8 cellular contexts compared by ENCODE assay signal in the genomic region with DNA sequence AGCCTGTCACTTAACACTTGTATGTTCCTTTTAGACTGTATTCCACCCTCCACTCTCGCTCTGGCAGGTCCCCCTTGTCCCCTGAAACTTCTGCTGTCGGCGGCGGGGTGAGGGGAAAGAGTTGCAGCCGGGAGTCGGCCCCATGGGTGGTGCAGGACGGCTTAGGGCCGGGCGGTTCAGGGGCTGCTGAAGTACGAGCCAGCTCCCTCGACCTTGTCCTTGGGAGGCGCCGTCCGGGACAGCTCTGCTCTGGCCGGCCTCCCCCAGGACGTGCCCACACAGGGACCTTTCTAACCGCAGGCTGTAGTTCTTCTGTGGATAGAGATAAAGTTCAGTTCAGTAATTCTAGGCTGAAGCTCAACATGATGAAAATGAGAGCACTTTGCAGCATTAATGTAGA.
DNase-seq lines count a peak whose midpoint lies in the region; ATAC-seq, FAIRE-seq and TF ChIP-seq lines count a peak whose summit lies in the region.
"Not testable (repeated sequence)": the region's sequence is repeated elsewhere in the genome, so short reads cannot be mapped to it uniquely, and the experiment has no call there.

No MANE protein-coding gene starts in this region.

- peak; percentile 31 for FAIRE-seq in endothelial cell of umbilical vein (lab: Jason Lieb, UNC)

- not testable (repeated sequence) for H3K9me3 ChIP-seq in endothelial cell of umbilical vein (replicated peaks; ENCODE audit: control insufficient read depth, insufficient read depth, low read length); right cardiac atrium (ENCODE audit: control insufficient read depth, low read length); upper lobe of left lung; aorta (ENCODE audit: control insufficient read depth, low read length)

- not testable (repeated sequence) for H3K9me3 Mint-ChIP-seq in GM23338, WTC11

- H3K27ac Mint-ChIP-seq in GM23338, WTC11: not testable (repeated sequence)

- not testable (repeated sequence) for H3F3A ChIP-seq in GM23338 (replicated peaks; ENCODE audit: low read depth)

- H2AFZ ChIP-seq in GM23338; endothelial cell of umbilical vein (ENCODE audit: low read depth, low read length): not testable (repeated sequence)

- H3K4me3 ChIP-seq in GM23338; endothelial cell of umbilical vein (replicated peaks in 1 of 3; ENCODE audit: insufficient read depth in 1 of 3, low read depth in 1 of 3, low read length in 3 of 3); right cardiac atrium (ENCODE audit: low read length); upper lobe of left lung; aorta (ENCODE audit: low read length in 2 of 2): not testable (repeated sequence)

- H3K9me1 ChIP-seq in endothelial cell of umbilical vein (replicated peaks; ENCODE audit: control insufficient read depth, extremely low read depth, insufficient read depth, low read length) = not testable (repeated sequence)

- not testable (repeated sequence) for TF ChIP-seq EP300 in upper lobe of left lung (IDR thresholded peaks at IDR 0.05)

- not testable (repeated sequence) for H3K4me3 Mint-ChIP-seq in GM23338, WTC11

- H3K36me3 Mint-ChIP-seq in GM23338 (ENCODE audit: low read depth) = peaks cover 11% of the 10 kb centered on the region; the same call in 2 of the 3 replicates
- not testable (repeated sequence) for H3K36me3 Mint-ChIP-seq in WTC11

- ATAC-seq in GM23338 = peak; percentile 79
- peak; percentile 61 for ATAC-seq in WTC11
- peak; percentile 24 to 61 for ATAC-seq in left cardiac atrium
- ATAC-seq in right cardiac atrium = peak; percentile 58 to 59
- peak; percentile 61 for ATAC-seq in sciatic nerve
- ATAC-seq in upper lobe of left lung (ENCODE audit: low FRiP score in 2 of 2) = peak; percentile 28 to 67
- peak; percentile 36 for ATAC-seq in aorta (ENCODE audit: low FRiP score)

- H3K4me2 ChIP-seq in GM23338; endothelial cell of umbilical vein (ENCODE audit: insufficient read depth, low read length): not testable (repeated sequence)

- TF ChIP-seq POLR2A in endothelial cell of umbilical vein (IDR thresholded peaks at IDR 0.05; ENCODE audit: low read depth, low read length); upper lobe of left lung (IDR thresholded peaks at IDR 0.05): not testable (repeated sequence)

- not testable (repeated sequence) for H3K9me2 ChIP-seq in GM23338 (ENCODE audit: insufficient read depth)

- not testable (repeated sequence) for H3K27me3 ChIP-seq in GM23338 (ENCODE audit: insufficient read depth); endothelial cell of umbilical vein (ENCODE audit: control insufficient read depth in 2 of 2, insufficient read depth in 2 of 2, low read length in 2 of 2); right cardiac atrium (ENCODE audit: control insufficient read depth, insufficient read depth); upper lobe of left lung; aorta (ENCODE audit: control insufficient read depth in 1 of 2, insufficient read depth in 2 of 2, low read length in 1 of 2)

- not testable (repeated sequence) for DNase-seq in GM23338 (ENCODE audit: low spot score); WTC11 (ENCODE audit: low spot score); endothelial cell of umbilical vein (ENCODE audit: low read depth, low spot score); left cardiac atrium; right cardiac atrium; sciatic nerve (ENCODE audit: low spot score); upper lobe of left lung; aorta

- dilution Hi-C loops in endothelial cell of umbilical vein (cut with MboI; ENCODE audit: extremely low pct_ligation_motif_present, low sequenced_read_pairs) = not testable (repeated sequence)

- H3K9ac ChIP-seq in endothelial cell of umbilical vein (replicated peaks; ENCODE audit: extremely low read depth, insufficient read depth, low read length) = not testable (repeated sequence)

- not testable (repeated sequence) for H4K20me1 ChIP-seq in GM23338 (replicated peaks; ENCODE audit: insufficient read depth); endothelial cell of umbilical vein (replicated peaks; ENCODE audit: control insufficient read depth, extremely low read depth, insufficient read depth, low read length)

- CTCF ChIA-PET in WTC11 (lab: Charles Lee); endothelial cell of umbilical vein (lab: Charles Lee): not testable (repeated sequence)

- POLR2A ChIA-PET in WTC11 (lab: Charles Lee); endothelial cell of umbilical vein (lab: Charles Lee): not testable (repeated sequence)

- H3K4me1 Mint-ChIP-seq in GM23338, WTC11: not testable (repeated sequence)

- WGBS in right cardiac atrium = no CpG with 5 or more reads among the region's 17 CpGs
- no CpG with 5 or more reads among the region's 17 CpGs for WGBS in upper lobe of left lung, 2 donors
- WGBS in aorta, 2 donors = no CpG with 5 or more reads among the region's 17 CpGs

- BruUV-seq in endothelial cell of umbilical vein (replicated peaks; lab: Mats Ljungman, UMichigan) = not testable (repeated sequence)

- H3K4me1 ChIP-seq in GM23338 (ENCODE audit: insufficient read depth); endothelial cell of umbilical vein (ENCODE audit: control insufficient read depth, extremely low read depth, insufficient read depth, low read length); right cardiac atrium (ENCODE audit: control insufficient read depth, insufficient read depth, low read length); upper lobe of left lung; aorta (ENCODE audit: control insufficient read depth in 1 of 2, insufficient read depth in 2 of 2, low read length in 2 of 2): not testable (repeated sequence)

- not testable (repeated sequence) for H3K36me3 ChIP-seq in GM23338 (ENCODE audit: insufficient read depth); endothelial cell of umbilical vein (ENCODE audit: control insufficient read depth in 2 of 2, extremely low read depth in 1 of 2, insufficient read depth in 2 of 2, low read length in 2 of 2); upper lobe of left lung; aorta (ENCODE audit: control insufficient read depth in 1 of 2, insufficient read depth in 2 of 2, low read length in 1 of 2)

- not testable (repeated sequence) for H3K27ac ChIP-seq in GM23338 (ENCODE audit: low read depth); endothelial cell of umbilical vein (ENCODE audit: insufficient read depth, low read depth, low read length); right cardiac atrium (ENCODE audit: low read length); upper lobe of left lung; aorta (ENCODE audit: low read depth in 1 of 2, low read length in 2 of 2)

- H3K79me2 ChIP-seq in GM23338 (replicated peaks; ENCODE audit: insufficient read depth); endothelial cell of umbilical vein (ENCODE audit: control insufficient read depth, insufficient read depth, low read length): not testable (repeated sequence)

- H3K27me3 Mint-ChIP-seq in GM23338 (ENCODE audit: insufficient read depth, low read depth, poor library complexity); WTC11 (ENCODE audit: low read depth): not testable (repeated sequence)

- intact Hi-C loops in endothelial cell of umbilical vein (cut with micrococcal nuclease); left cardiac atrium (cut with DNase I); right cardiac atrium (cut with DNase I); sciatic nerve (cut with DNase I); aorta (cut with DNase I): not testable (repeated sequence)

- not testable (repeated sequence) for TF ChIP-seq CTCF in GM23338 (conservative IDR thresholded peaks at IDR 0.05; ENCODE audit: low read depth in 2 of 2); WTC11 (IDR thresholded peaks at IDR 0.05); endothelial cell of umbilical vein (IDR thresholded peaks at IDR 0.05; ENCODE audit: extremely low read depth in 1 of 2, insufficient read depth in 1 of 2, low read depth in 1 of 2, low read length in 2 of 2); upper lobe of left lung (IDR thresholded peaks at IDR 0.05)
